ENCODE assay signal across 20 cellular contexts in genomic region chr5:171149333-171149732, GRCh38.
DNase-seq lines count a peak whose midpoint lies in the region; ATAC-seq and TF ChIP-seq lines count a peak whose summit lies in the region.
"Had no signal": no experiment of that assay in that cellular context is flagged by ENCODE, and none has a peak within 500 bp of the region (broad histone marks: within the 10 kb centered on the region; RNA-seq: fewer than 3 reads in every experiment).

No MANE protein-coding gene starts in this region.

- H3K4me1 ChIP-seq in MM.1S (ENCODE audit: low read length) (no peaks in the 10 kb centered on the region; the same call in 1 of the 2 replicates), smooth muscle cell (ENCODE audit: low read depth) (peaks cover 15% of the 10 kb centered on the region), ascending aorta (no peaks in the 10 kb centered on the region)
- H3K4me1 ChIP-seq: parathyroid adenoma, sigmoid colon, SJSA1 had no signal

- H3K79me2 ChIP-seq in MM.1S (ENCODE audit: low read length) (no peaks in the 10 kb centered on the region), smooth muscle cell (ENCODE audit: low read depth) (no peaks in the 10 kb centered on the region)
- H3K79me2 ChIP-seq: parathyroid adenoma had no signal

- no peaks in the 10 kb centered on the region for H4K20me1 ChIP-seq in MM.1S (ENCODE audit: insufficient read depth, low read length)
- H4K20me1 ChIP-seq in smooth muscle cell (ENCODE audit: low read depth) = no peaks in the 10 kb centered on the region

- TF ChIP-seq CTCF in MM.1S (IDR thresholded peaks at IDR 0.05; ENCODE audit: low read length) (no peak), smooth muscle cell (IDR thresholded peaks at IDR 0.05; ENCODE audit: borderline replicate concordance, insufficient read depth, poor library complexity, severe bottlenecking) (no peak), foreskin fibroblast (IDR thresholded peaks at IDR 0.05; ENCODE audit: low read depth, low read length) (no peak), ascending aorta (IDR thresholded peaks at IDR 0.05) (no peak)

- peak overlapping the region; percentile 71 for H2AFZ ChIP-seq in MM.1S (ENCODE audit: low read length)
- no peak overlapping the region for H2AFZ ChIP-seq in smooth muscle cell (ENCODE audit: low read depth)
- H2AFZ ChIP-seq: parathyroid adenoma had no signal

- ATAC-seq in GM18520 (IDR thresholded peaks at IDR 0.05; ENCODE audit: unreplicated experiment) = peak; percentile 62
- ATAC-seq in GM21423 (IDR thresholded peaks at IDR 0.05; ENCODE audit: unreplicated experiment) = peak; percentile 65
- peak; percentile 86 for ATAC-seq in HG02973 (IDR thresholded peaks at IDR 0.05; ENCODE audit: unreplicated experiment)
- ATAC-seq: activated CD4-positive, CD25-positive, alpha-beta regulatory T cell treated with anti-CD3 and anti-CD28 coated beads, Interleukin-2, amount 50 U/mL, for 24 hours; naive thymus-derived CD8-positive, alpha-beta T cell; PC-3 had no signal

- H3K9me2 ChIP-seq in MM.1S (replicated peaks; ENCODE audit: insufficient read depth, low read length) = no peaks in the 10 kb centered on the region

- H3K4me3 ChIP-seq in MM.1S (ENCODE audit: low read length) (peak overlapping the region; percentile 54), smooth muscle cell (no peak overlapping the region), foreskin fibroblast (ENCODE audit: low read depth in 1 of 2, low read length in 2 of 2) (no peak overlapping the region), ascending aorta (no peak overlapping the region)
- H3K4me3 ChIP-seq: sigmoid colon, SJSA1 had no signal

- peaks cover 8% of the 10 kb centered on the region; the same call in 1 of the 2 replicates for H3F3A ChIP-seq in MM.1S (ENCODE audit: insufficient read depth, low read length)
- H3F3A ChIP-seq in smooth muscle cell (ENCODE audit: low read depth) = no peaks in the 10 kb centered on the region

- H3K9ac ChIP-seq in MM.1S (ENCODE audit: low read length) (peak overlapping the region; percentile 36; the same call in 1 of the 2 replicates), smooth muscle cell (ENCODE audit: low read depth) (no peak overlapping the region)
- H3K9ac ChIP-seq: parathyroid adenoma had no signal

- peak overlapping the region; percentile 61; the same call in 1 of the 2 replicates for H3K27ac ChIP-seq in MM.1S (ENCODE audit: low read length)
- no peak overlapping the region for H3K27ac ChIP-seq in smooth muscle cell (ENCODE audit: low read depth)
- H3K27ac ChIP-seq in ascending aorta = no peak overlapping the region
- H3K27ac ChIP-seq: brain microvascular endothelial cell, parathyroid adenoma, sigmoid colon, SJSA1 had no signal

- H3K36me3 ChIP-seq in MM.1S (replicated peaks; ENCODE audit: insufficient read depth, low read length) (no peaks in the 10 kb centered on the region), smooth muscle cell (ENCODE audit: low read depth) (no peaks in the 10 kb centered on the region), ascending aorta (no peaks in the 10 kb centered on the region)
- H3K36me3 ChIP-seq: brain microvascular endothelial cell, sigmoid colon, SJSA1 had no signal

- H3K4me2 ChIP-seq in MM.1S (ENCODE audit: low read depth, low read length) (peak overlapping the region; percentile 75), smooth muscle cell (no peak overlapping the region)

- WGBS in smooth muscle cell (ENCODE audit: low lambda C conversion rate) = 55% methylated on average over 2 of the region's 2 CpGs

- H3K9me3 ChIP-seq in MM.1S (replicated peaks; ENCODE audit: insufficient read depth, low read length) (no peaks in the 10 kb centered on the region), smooth muscle cell (replicated peaks; ENCODE audit: low read depth) (no peaks in the 10 kb centered on the region), ascending aorta (no peaks in the 10 kb centered on the region)
- H3K9me3 ChIP-seq: sigmoid colon, SJSA1 had no signal

- H3K27me3 ChIP-seq in MM.1S (replicated peaks; ENCODE audit: insufficient read depth, low read length) (no peaks in the 10 kb centered on the region), smooth muscle cell (ENCODE audit: low read depth) (no peaks in the 10 kb centered on the region), ascending aorta (no peaks in the 10 kb centered on the region)
- H3K27me3 ChIP-seq: brain microvascular endothelial cell, sigmoid colon, SJSA1 had no signal

- intact Hi-C loops in ascending aorta (cut with DNase I) = no loop called here

- peak; percentile 71 for DNase-seq in MM.1S
- DNase-seq in smooth muscle cell (lab: John Stamatoyannopoulos, UW; ENCODE audit: unreplicated experiment) = no peak
- no peak for DNase-seq in activated CD4-positive, CD25-positive, alpha-beta regulatory T cell treated with anti-CD3 and anti-CD28 coated beads, Interleukin-2, amount 50 U/mL, for 72 hours
- no peak for DNase-seq in foreskin fibroblast
- no peak for DNase-seq in ascending aorta (ENCODE audit: low spot score in 2 of 2)
- DNase-seq: activated naive CD8-positive, alpha-beta T cell treated with anti-CD3 and anti-CD28 coated beads for 36 hours; brain microvascular endothelial cell; cortex of kidney; HFFc6; naive thymus-derived CD8-positive, alpha-beta T cell; NCI-H748 treated with DMSO at 0.1 percent for 48 hours; PC-3; sigmoid colon; trophoblast cell had no signal
